ENCODE assay signal across 8 cellular contexts in the genomic region with DNA sequence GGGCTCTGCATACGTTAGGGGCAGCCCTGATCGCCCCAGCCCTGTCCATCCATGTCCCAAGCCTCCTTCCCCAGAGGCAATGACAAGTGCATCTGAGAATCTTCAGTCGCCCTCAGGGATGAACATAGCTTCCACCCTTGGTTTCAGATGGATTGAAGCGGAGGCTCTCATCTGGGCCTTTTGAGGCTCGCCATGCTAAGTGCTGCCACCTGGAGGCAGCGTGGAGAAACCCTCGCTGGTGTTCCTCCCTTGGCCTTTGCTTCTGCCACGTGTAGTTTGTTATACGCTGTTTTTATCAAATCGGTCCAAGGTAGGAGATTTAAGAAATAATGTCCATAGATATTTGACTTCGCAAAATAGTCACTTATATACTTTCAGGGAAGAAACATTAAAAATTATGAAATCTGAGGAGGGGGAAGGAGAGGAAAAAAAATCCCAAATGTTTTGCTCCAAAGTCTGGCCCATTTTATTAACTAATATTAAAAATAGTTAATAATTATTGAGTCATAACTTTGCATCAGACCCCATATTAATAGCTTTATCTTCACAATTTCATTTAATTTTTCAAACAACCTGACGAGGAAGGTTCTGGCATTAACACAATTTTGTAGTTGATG. TPM values are rescaled to one million over a fixed set of nuclear protein-coding genes. Genes with fewer than 3 reads are reported as not detected.
DNase-seq lines count a peak whose midpoint lies in the region; ATAC-seq and TF ChIP-seq lines count a peak whose summit lies in the region.

No MANE protein-coding gene starts in this region.

- H3K79me2 ChIP-seq in PC-9 (ENCODE audit: low read depth), result no peaks in the 10 kb centered on the region

- H3K36me3 Mint-ChIP-seq in osteocyte (ENCODE audit: unreplicated experiment), result no peaks in the 10 kb centered on the region

- H3K4me2 ChIP-seq in PC-9, result no peak overlapping the region

- ATAC-seq in GM19455 (IDR thresholded peaks at IDR 0.05; ENCODE audit: unreplicated experiment), result peak; percentile 88
- ATAC-seq in HG03565 (IDR thresholded peaks at IDR 0.05; ENCODE audit: unreplicated experiment), result peak; percentile 85

- H3F3A ChIP-seq in PC-9 (ENCODE audit: insufficient read depth, low read depth), result no peaks in the 10 kb centered on the region

- no peak for TF ChIP-seq POLR2A in tibial nerve (IDR thresholded peaks at IDR 0.05)

- H3K9me2 ChIP-seq in PC-9 (ENCODE audit: insufficient read depth), result no peaks in the 10 kb centered on the region

- H3K4me3 ChIP-seq in PC-9 (no peak overlapping the region), fibroblast of pulmonary artery (replicated peaks; ENCODE audit: low read depth, low read length) (no peak overlapping the region), tibial nerve (no peak overlapping the region)

- no peak overlapping the region for H2AFZ ChIP-seq in PC-9

- no TSS peak for BruUV-seq in PC-9 (replicated peaks; lab: Mats Ljungman, UMichigan)

- 18 to 27% methylated on average over 12 of the region's 12 CpGs for WGBS in tibial nerve, 2 donors

- TF ChIP-seq CTCF in PC-9 (conservative IDR thresholded peaks at IDR 0.05) (peak; percentile 80), fibroblast of pulmonary artery (IDR thresholded peaks at IDR 0.05; ENCODE audit: low read length, missing control alignments) (peak; percentile 97), osteocyte (IDR thresholded peaks at IDR 0.05) (peak; percentile 91), tibial nerve (IDR thresholded peaks at IDR 0.05) (peak; percentile 62 to 83 (median 72))

- H3K9me3 ChIP-seq in PC-9 (ENCODE audit: insufficient read depth, low read depth) (no peaks in the 10 kb centered on the region), tibial nerve (no peaks in the 10 kb centered on the region)

- CTCF ChIA-PET in PC-9 (lab: Charles Lee), result interaction anchor here (1.1 kb wide), 1 partner anchor 282 kb away, joined by 3 read pairs; no protein-coding TSS in a partner anchor

- no peak for TF ChIP-seq EP300 in tibial nerve (IDR thresholded peaks at IDR 0.05)

- no peaks in the 10 kb centered on the region for H3K27me3 Mint-ChIP-seq in osteocyte (ENCODE audit: unreplicated experiment)

- H3K4me1 ChIP-seq in PC-9 (replicated peaks; ENCODE audit: insufficient read depth), result no peaks in the 10 kb centered on the region
- H3K4me1 ChIP-seq in tibial nerve, result no peaks in the 10 kb centered on the region

- H3K27ac Mint-ChIP-seq in osteocyte (ENCODE audit: unreplicated experiment), result no peak overlapping the region

- no peaks in the 10 kb centered on the region for H3K9me3 Mint-ChIP-seq in osteocyte (ENCODE audit: unreplicated experiment)

- H3K36me3 ChIP-seq in PC-9 (ENCODE audit: low read depth), result no peaks in the 10 kb centered on the region
- H3K36me3 ChIP-seq in tibial nerve, result no peaks in the 10 kb centered on the region

- peaks cover 2% of the 10 kb centered on the region for H3K4me1 Mint-ChIP-seq in osteocyte (ENCODE audit: unreplicated experiment)

- H4K20me1 ChIP-seq in PC-9 (ENCODE audit: insufficient read depth), result no peaks in the 10 kb centered on the region

- intact Hi-C loops in PC-9 (cut with micrococcal nuclease; ENCODE audit: unreplicated experiment), result no loop called here

- POLR2A ChIA-PET in PC-9 (lab: Charles Lee; ENCODE audit: unreplicated experiment), result interaction anchor here (0.5 to 0.7 kb wide), 3 partner anchors 313 to 1054 kb away, joined by 3 to 10 read pairs (median 5); no protein-coding TSS in a partner anchor

- H3K27me3 ChIP-seq in PC-9 (ENCODE audit: insufficient read depth, low read depth) (no peaks in the 10 kb centered on the region), tibial nerve (no peaks in the 10 kb centered on the region)

- H3K27ac ChIP-seq in PC-9 (no peak overlapping the region), tibial nerve (no peak overlapping the region)

- DNase-seq in DMS114 treated with DMSO at 0.1 percent for 48 hours (lab: John Stamatoyannopoulos, UW; ENCODE audit: unreplicated experiment), result peak; percentile 40
- peak in 1 of 2 experiments; percentile 43 for DNase-seq in PC-9
- DNase-seq in activated T-cell treated with anti-CD3 and anti-CD28 coated beads, Interleukin-2, amount 50 U/mL, for 48 hours, result peak; percentile 78
- peak; percentile 80 for DNase-seq in fibroblast of pulmonary artery (ENCODE audit: low read depth)
- no peak for DNase-seq in osteocyte (ENCODE audit: extremely low spot score, unreplicated experiment)
- DNase-seq in tibial nerve (ENCODE audit: low spot score in 2 of 2), result peak in 1 of 2 donors; percentile 40

- no peak overlapping the region for H3K4me3 Mint-ChIP-seq in osteocyte (ENCODE audit: unreplicated experiment)

RNA-seq across cellular contexts. Expression of gene LRRC10, which starts 28.8 kb away (rescaled TPM):
- total RNA-seq in PC-9 (2021) (not detected in 2 replicates), osteocyte (not detected in 2 replicates), tibial nerve (not detected)

RNA-seq across cellular contexts. Expression of gene CCT2, which starts 54.2 kb away (rescaled TPM):
- 136 and 162 TPM in 2 replicates for total RNA-seq in PC-9 (2021)
- 162 TPM in 2 replicates for total RNA-seq in osteocyte
- total RNA-seq in tibial nerve, result 100 to 1,000 TPM in 1 of 4 donors, 10 to 100 TPM in 3; 57.7 to 108 (median 72.7) TPM

RNA-seq across cellular contexts. Expression of gene BEST3, which starts 59.6 kb away (rescaled TPM):
- total RNA-seq in PC-9 (2021), result 0.17 TPM in 1 of 2 replicates, not detected in the other
- total RNA-seq in osteocyte, result 0.11 and 0.55 TPM in 2 replicates
- total RNA-seq in tibial nerve, result not detected
